In the genomic region with DNA sequence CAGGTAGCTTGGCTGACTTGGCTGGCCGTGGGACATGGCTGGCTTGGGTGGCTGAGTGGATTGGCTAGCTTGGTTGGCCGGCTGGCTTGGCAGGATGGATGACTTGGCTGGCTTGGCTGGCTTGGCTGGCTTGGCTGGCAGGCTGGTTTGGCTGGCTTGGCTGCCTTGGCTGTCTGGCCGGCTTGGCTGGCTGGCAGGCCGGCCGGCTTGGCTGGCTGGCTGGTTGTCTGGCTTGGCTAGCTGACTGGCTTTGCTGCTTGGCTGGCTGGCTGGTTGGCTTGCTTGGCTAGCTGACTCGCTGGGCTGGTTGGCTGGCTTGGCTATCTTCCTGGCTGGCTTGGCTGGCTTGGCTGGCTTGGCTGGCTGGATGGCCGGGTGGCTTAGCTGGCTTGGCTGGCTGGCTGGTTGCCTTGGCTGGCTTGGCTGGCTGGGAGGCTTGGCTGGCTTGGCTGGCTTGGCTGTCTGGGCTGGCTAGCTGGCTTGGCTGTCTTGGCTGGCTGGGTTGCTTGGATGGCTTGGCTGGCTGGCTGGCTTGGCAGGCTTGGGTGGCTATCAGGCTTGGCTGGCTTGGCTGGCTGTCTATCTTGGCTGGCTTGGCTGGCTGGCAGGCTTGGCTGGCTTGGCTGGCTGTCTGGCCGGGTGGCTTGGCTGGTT, we compare ENCODE assay signal across 8 cellular contexts.
DNase-seq lines count a peak whose midpoint lies in the region; ATAC-seq and TF ChIP-seq lines count a peak whose summit lies in the region.

No MANE protein-coding gene starts in this region.

- TF ChIP-seq CTCF in RWPE2 (IDR thresholded peaks at IDR 0.05; ENCODE audit: poor library complexity, severe bottlenecking) (no peak), adrenal gland (IDR thresholded peaks at IDR 0.05) (no peak), right lobe of liver (IDR thresholded peaks at IDR 0.05) (no peak), tibial artery (IDR thresholded peaks at IDR 0.05) (no peak)

- H3K27me3 ChIP-seq in RWPE2 (ENCODE audit: insufficient read depth, poor library complexity, severe bottlenecking): no peaks in the 10 kb centered on the region
- H3K27me3 ChIP-seq in adrenal gland: no peaks in the 10 kb centered on the region
- H3K27me3 ChIP-seq in right lobe of liver: no peaks in the 10 kb centered on the region
- H3K27me3 ChIP-seq in tibial artery: no peaks in the 10 kb centered on the region

- H3K4me3 ChIP-seq in RWPE2 (ENCODE audit: severe bottlenecking) (no peak overlapping the region), adrenal gland (no peak overlapping the region), right lobe of liver (no peak overlapping the region), tibial artery (no peak overlapping the region)

- DNase-seq in RWPE2 (ENCODE audit: low spot score) (peak; percentile 93), adrenal gland (peak; percentile 1 to 53 (median 21)), right lobe of liver (peak; percentile 34 to 73 (median 66)), tibial artery (peak; percentile 21 to 75), NOMO-1 (lab: John Stamatoyannopoulos, UW; ENCODE audit: unreplicated experiment in 2 of 2) (no peak), NCI-H2081 treated with DMSO at 0.1 percent for 48 hours (lab: John Stamatoyannopoulos, UW) (no peak)

- 75 to 82% (median 77%) methylated on average over 8 of the region's 8 CpGs for WGBS in adrenal gland, 4 donors
- 52% methylated on average over 7 of the region's 8 CpGs for WGBS in right lobe of liver (ENCODE audit: insufficient coverage, low coverage, low lambda C conversion rate, missing lambda C conversion rate)

- intact Hi-C loops in adrenal gland (cut with DNase I) (no loop called here), right lobe of liver (cut with DNase I) (no loop called here), tibial artery (cut with DNase I; ENCODE audit: low total_unique reads) (no loop called here)

- H3K36me3 ChIP-seq in RWPE2 (ENCODE audit: low read depth): no peaks in the 10 kb centered on the region
- H3K36me3 ChIP-seq in adrenal gland (replicated peaks in 1 of 2): no peaks in the 10 kb centered on the region
- no peaks in the 10 kb centered on the region for H3K36me3 ChIP-seq in right lobe of liver
- H3K36me3 ChIP-seq in tibial artery: no peaks in the 10 kb centered on the region

- H3K9me3 ChIP-seq in RWPE2 (ENCODE audit: severe bottlenecking) (peaks cover 4% of the 10 kb centered on the region), adrenal gland (replicated peaks in 1 of 3) (no peaks in the 10 kb centered on the region), right lobe of liver (no peaks in the 10 kb centered on the region), tibial artery (peaks cover 0 to 27% (median 14%) of the 10 kb centered on the region in 3 donors)

- ATAC-seq in RWPE2 (ENCODE audit: low read depth) (peak; percentile 58), right lobe of liver (peak in 1 of 4 donors; percentile 33), GM18861 (IDR thresholded peaks at IDR 0.05; ENCODE audit: unreplicated experiment) (no peak), HG03045 (IDR thresholded peaks at IDR 0.05; ENCODE audit: unreplicated experiment) (no peak)

- H3K27ac ChIP-seq in RWPE2 (ENCODE audit: poor library complexity, severe bottlenecking) (no peak overlapping the region), adrenal gland (no peak overlapping the region), right lobe of liver (no peak overlapping the region), tibial artery (no peak overlapping the region)

- H3K4me1 ChIP-seq in RWPE2 (ENCODE audit: insufficient read depth, poor library complexity, severe bottlenecking) (no peaks in the 10 kb centered on the region), adrenal gland (replicated peaks in 1 of 2) (no peaks in the 10 kb centered on the region), right lobe of liver (no peaks in the 10 kb centered on the region), tibial artery (no peaks in the 10 kb centered on the region)

- TF ChIP-seq POLR2A in adrenal gland (IDR thresholded peaks at IDR 0.05) (no peak), right lobe of liver (IDR thresholded peaks at IDR 0.05) (no peak)

Comparison
In these comparisons a context has a peak if more than half of its experiments do, and no peak if none do; other contexts are left out.
1. DNase-seq: peak in RWPE2 (single experiment), adrenal gland (7 of 7), right lobe of liver (3 of 3) and tibial artery (2 of 2); none in NOMO-1 (0 of 2) and NCI-H2081 treated with DMSO at 0.1 percent for 48 hours (single experiment).